Comparison of ENCODE assay signal across 35 cellular contexts in the genomic region with DNA sequence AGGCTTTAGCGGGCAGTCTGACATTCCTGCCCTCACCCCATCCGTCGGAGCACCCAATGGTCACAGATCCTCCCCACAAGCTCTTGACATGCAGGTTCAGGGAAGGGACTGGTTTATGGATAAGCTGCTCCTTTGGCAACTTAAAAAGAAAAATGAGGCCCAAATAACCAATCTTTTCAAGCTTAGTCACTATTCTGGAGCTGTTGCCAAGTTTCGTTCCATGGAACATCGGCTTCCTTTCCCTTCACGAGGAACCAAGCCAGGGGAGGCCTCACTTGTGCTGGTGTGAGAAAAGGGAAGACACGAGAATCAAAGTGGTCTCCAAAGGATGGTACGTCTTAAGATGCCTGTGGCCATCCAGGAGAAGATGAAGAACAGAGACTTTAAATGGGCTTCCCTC. TPM values are rescaled to one million over a fixed set of nuclear protein-coding genes. Genes with fewer than 3 reads are reported as not detected.
DNase-seq lines count a peak whose midpoint lies in the region; ATAC-seq, FAIRE-seq and TF ChIP-seq lines count a peak whose summit lies in the region.
"Had no signal": no experiment of that assay in that cellular context is flagged by ENCODE, and none has a peak within 500 bp of the region (broad histone marks: within the 10 kb centered on the region; RNA-seq: fewer than 3 reads in every experiment).

No MANE protein-coding gene starts in this region.

- H4K20me1 ChIP-seq in IMR-90 (ENCODE audit: insufficient read depth, low read length) (no peaks in the 10 kb centered on the region), keratinocyte (ENCODE audit: control insufficient read depth, extremely low read depth, insufficient read depth, low read length) (no peaks in the 10 kb centered on the region), HepG2 (ENCODE audit: insufficient read depth, low read length) (no peaks in the 10 kb centered on the region), GM23338 (replicated peaks; ENCODE audit: insufficient read depth) (no peaks in the 10 kb centered on the region)
- H4K20me1 ChIP-seq: BLaER1 treated with 17β-estradiol and CSF1 and Interleukin-3, amounts not matched to agents 10 nM and 100 nM had no signal

- H3K4me3 ChIP-seq in Caco-2 (ENCODE audit: low read depth, low read length), result no peak overlapping the region
- no peak overlapping the region for H3K4me3 ChIP-seq in IMR-90 (ENCODE audit: insufficient read depth, low read depth, low read length)
- H3K4me3 ChIP-seq in keratinocyte (ENCODE audit: control insufficient read depth in 2 of 3, extremely low read depth in 1 of 3, insufficient read depth in 2 of 3, low read depth in 1 of 3, low read length in 3 of 3), result no peak overlapping the region
- no peak overlapping the region for H3K4me3 ChIP-seq in HepG2 (replicated peaks in 1 of 3; ENCODE audit: insufficient read depth in 1 of 3, low read depth in 2 of 3, low read length in 3 of 3)
- no peak overlapping the region for H3K4me3 ChIP-seq in GM23338
- H3K4me3 ChIP-seq: BLaER1 treated with 17β-estradiol and CSF1 and Interleukin-3, amounts not matched to agents 10 nM and 100 nM; breast epithelium; HAP-1; SJSA1; stomach; thyroid gland; vagina had no signal

- H2AFZ ChIP-seq in IMR-90 (replicated peaks; ENCODE audit: low read length, poor library complexity) (peak overlapping the region; percentile 56), keratinocyte (ENCODE audit: control insufficient read depth, low read length) (peak overlapping the region; percentile 16), HepG2 (ENCODE audit: low read length) (no peak overlapping the region), GM23338 (no peak overlapping the region)

- H3K14ac ChIP-seq in IMR-90 (replicated peaks; ENCODE audit: low read depth, low read length), result peak overlapping the region; percentile 45; the same call in 1 of the 2 replicates

- no peak overlapping the region for H2AK9ac ChIP-seq in IMR-90 (replicated peaks; ENCODE audit: low read depth, low read length, poor library complexity)

- no peak for FAIRE-seq in keratinocyte (lab: Jason Lieb, UNC)
- FAIRE-seq in HepG2 (lab: Jason Lieb, UNC), result no peak
- FAIRE-seq: colon, GM12892, kidney, RCC 7860, small intestine had no signal

- no peak overlapping the region for H3K4me2 ChIP-seq in IMR-90 (ENCODE audit: low read depth, low read length)
- H3K4me2 ChIP-seq in keratinocyte (ENCODE audit: control insufficient read depth, extremely low read depth, insufficient read depth, low read depth, low read length), result no peak overlapping the region
- H3K4me2 ChIP-seq in HepG2 (ENCODE audit: low read depth, low read length), result no peak overlapping the region
- H3K4me2 ChIP-seq in GM23338, result no peak overlapping the region
- H3K4me2 ChIP-seq: BLaER1 treated with 17β-estradiol and CSF1 and Interleukin-3, amounts not matched to agents 10 nM and 100 nM had no signal

- no peak overlapping the region for H3K9ac ChIP-seq in IMR-90 (ENCODE audit: low read depth, low read length)
- H3K9ac ChIP-seq in keratinocyte (ENCODE audit: control insufficient read depth, extremely low read depth, insufficient read depth, low read length), result no peak overlapping the region
- no peak overlapping the region for H3K9ac ChIP-seq in HepG2 (ENCODE audit: insufficient read depth, low read depth, low read length)
- H3K9ac ChIP-seq: BLaER1 treated with 17β-estradiol and CSF1 and Interleukin-3, amounts not matched to agents 10 nM and 100 nM had no signal

- H3K4me1 Mint-ChIP-seq in Caco-2 (ENCODE audit: low read depth, unreplicated experiment) (no peaks in the 10 kb centered on the region), GM23338 (no peaks in the 10 kb centered on the region; the same call in 1 of the 3 replicates)

- DNase-seq in Caco-2 (no peak), IMR-90 (peak; percentile 37), dermis blood vessel endothelial cell (peak; percentile 26), keratinocyte (ENCODE audit: low read depth, low spot score) (no peak), HepG2 (ENCODE audit: low spot score) (no peak), GM23338 (ENCODE audit: low spot score) (no peak), NCI-H187 (lab: John Stamatoyannopoulos, UW) (no peak)
- DNase-seq: activated B cell treated with CpG ODN at 0.5 μM for 24 hours; activated CD8-positive, alpha-beta memory T cell treated with anti-CD3 and anti-CD28 coated beads, Interleukin-2, amount 10 ng/mL, durations not matched to agents 7 days and 5 days; activated naive CD4-positive, alpha-beta T cell treated with Interleukin-2 at 50 U/mL for 16 hours; activated T-cell treated with anti-CD3 and anti-CD28 coated beads, Interleukin-2, amount 50 U/mL, for 48 hours; DMS79 treated with DMSO at 0.1 percent for 48 hours; effector memory CD4-positive, alpha-beta T cell; erythroblast; kidney; natural killer cell; NCI-H1105 treated with DMSO at 0.1 percent for 48 hours; NCI-H2029 treated with DMSO at 0.1 percent for 48 hours; NCI-H226; NCI-H69; occipital lobe; small intestine; stimulated activated CD8-positive, alpha-beta memory T cell treated with anti-CD3 and anti-CD28 coated beads, Interleukin-4, amount 100 ng/mL, for 48 hours; stomach; T-cell; thyroid gland had no signal

- no peak for TF ChIP-seq CTCF in Caco-2 (IDR thresholded peaks at IDR 0.05; ENCODE audit: insufficient read depth in 1 of 2, low read depth in 1 of 2, low read length in 1 of 2, severe bottlenecking in 1 of 2, unreplicated experiment in 1 of 2)
- TF ChIP-seq CTCF in IMR-90 (conservative IDR thresholded peaks at IDR 0.05; ENCODE audit: low read depth, low read length), result no peak
- TF ChIP-seq CTCF in keratinocyte (optimal IDR thresholded peaks at IDR 0.05 in 1 of 3, IDR thresholded peaks at IDR 0.05 in 1 of 3, conservative IDR thresholded peaks at IDR 0.05 in 1 of 3; ENCODE audit: extremely low read depth in 1 of 3, insufficient read depth in 2 of 3, low read length in 3 of 3), result no peak
- TF ChIP-seq CTCF in HepG2 (CRISPR knock-in tag; IDR thresholded peaks at IDR 0.05), result no peak
- no peak for TF ChIP-seq CTCF in GM23338 (conservative IDR thresholded peaks at IDR 0.05; ENCODE audit: low read depth in 2 of 2)

- TF ChIP-seq POLR2A in IMR-90 (IDR thresholded peaks at IDR 0.05; ENCODE audit: low read depth, low read length) (no peak), HepG2 (IDR thresholded peaks at IDR 0.05; ENCODE audit: insufficient read depth in 1 of 2, low read depth in 2 of 2, low read length in 2 of 2) (no peak)

- no peaks in the 10 kb centered on the region for H3K9me3 Mint-ChIP-seq in Caco-2 (ENCODE audit: unreplicated experiment)
- H3K9me3 Mint-ChIP-seq in GM23338, result no peaks in the 10 kb centered on the region
- H3K9me3 Mint-ChIP-seq: activated B cell treated with CpG ODN at 0.5 μM for 24 hours, natural killer cell, T-cell had no signal

- TF ChIP-seq RAD21 in IMR-90 (IDR thresholded peaks at IDR 0.05; ENCODE audit: low read length) (no peak), HepG2 (CRISPR knock-in tag; IDR thresholded peaks at IDR 0.05) (no peak)

- no TSS peak for BruUV-seq in Caco-2 (replicated peaks; lab: Mats Ljungman, UMichigan)
- no TSS peak for BruUV-seq in IMR-90 (replicated peaks; lab: Mats Ljungman, UMichigan)
- no TSS peak for BruUV-seq in HepG2 (replicated peaks; lab: Mats Ljungman, UMichigan)

- H3K27me3 ChIP-seq in Caco-2 (replicated peaks; ENCODE audit: control insufficient read depth, insufficient read depth, low read length) (no peaks in the 10 kb centered on the region), IMR-90 (ENCODE audit: control insufficient read depth, insufficient read depth, low read length) (peaks cover 3% of the 10 kb centered on the region), keratinocyte (ENCODE audit: control insufficient read depth, extremely low read depth, insufficient read depth, low read length) (no peaks in the 10 kb centered on the region), HepG2 (ENCODE audit: control insufficient read depth in 1 of 2, insufficient read depth in 2 of 2, low read length in 2 of 2) (peaks cover 0 to 25% of the 10 kb centered on the region in 2 experiments; a peak in 2 of 5 replicates), GM23338 (ENCODE audit: insufficient read depth) (no peaks in the 10 kb centered on the region)
- H3K27me3 ChIP-seq: BLaER1 treated with 17β-estradiol and CSF1 and Interleukin-3, amounts not matched to agents 10 nM and 100 nM; breast epithelium; SJSA1; stomach; thyroid gland; vagina had no signal

- no peaks in the 10 kb centered on the region for H3F3A ChIP-seq in GM23338 (replicated peaks; ENCODE audit: low read depth)

- H3K36me3 ChIP-seq in Caco-2 (ENCODE audit: control insufficient read depth, insufficient read depth, low read length), result no peaks in the 10 kb centered on the region
- H3K36me3 ChIP-seq in IMR-90 (ENCODE audit: control insufficient read depth, insufficient read depth, low read length), result no peaks in the 10 kb centered on the region
- no peaks in the 10 kb centered on the region for H3K36me3 ChIP-seq in keratinocyte (ENCODE audit: control insufficient read depth in 2 of 2, extremely low read depth in 1 of 2, insufficient read depth in 2 of 2, low read length in 2 of 2)
- no peaks in the 10 kb centered on the region for H3K36me3 ChIP-seq in HepG2 (replicated peaks in 1 of 2; ENCODE audit: control insufficient read depth in 1 of 2, insufficient read depth in 2 of 2, low read length in 2 of 2)
- no peaks in the 10 kb centered on the region; the same call in 1 of the 2 replicates for H3K36me3 ChIP-seq in GM23338 (ENCODE audit: insufficient read depth)
- H3K36me3 ChIP-seq: BLaER1 treated with 17β-estradiol and CSF1 and Interleukin-3, amounts not matched to agents 10 nM and 100 nM; breast epithelium; HAP-1; SJSA1; stomach; thyroid gland; vagina had no signal

- no peaks in the 10 kb centered on the region for H3K79me1 ChIP-seq in IMR-90 (ENCODE audit: low read depth in 1 of 2, low read length in 2 of 2)

- H3K9me3 ChIP-seq in Caco-2, result no peaks in the 10 kb centered on the region
- no peaks in the 10 kb centered on the region for H3K9me3 ChIP-seq in IMR-90 (ENCODE audit: control insufficient read depth, insufficient read depth, low read length)
- no peaks in the 10 kb centered on the region for H3K9me3 ChIP-seq in keratinocyte (ENCODE audit: control insufficient read depth, low read depth, low read length)
- H3K9me3 ChIP-seq in HepG2 (ENCODE audit: low read length), result no peaks in the 10 kb centered on the region
- H3K9me3 ChIP-seq: BLaER1 treated with 17β-estradiol and CSF1 and Interleukin-3, amounts not matched to agents 10 nM and 100 nM; breast epithelium; HAP-1; SJSA1; stomach; thyroid gland; vagina had no signal

- no peak overlapping the region; the same call in 1 of the 2 replicates for H3K4ac ChIP-seq in IMR-90 (ENCODE audit: low read depth, low read length)

- H4K8ac ChIP-seq in IMR-90 (ENCODE audit: low read depth in 2 of 2, low read length in 2 of 2), result no peak overlapping the region

- H3K27ac Mint-ChIP-seq in Caco-2 (ENCODE audit: unreplicated experiment) (peak overlapping the region; percentile 23), GM23338 (no peak overlapping the region)
- H3K27ac Mint-ChIP-seq: activated B cell treated with CpG ODN at 0.5 μM for 24 hours; activated CD8-positive, alpha-beta memory T cell treated with anti-CD3 and anti-CD28 coated beads, Interleukin-2, amount 10 ng/mL, durations not matched to agents 7 days and 5 days; natural killer cell; T-cell had no signal

- CTCF ChIA-PET in Caco-2 (lab: Charles Lee) (no interaction called here), IMR-90 (lab: Yijun Ruan, JAX) (interaction anchor here (0.6 to 2.1 kb wide), 3 partner anchors 167 to 744 kb away, joined by 3 to 7 read pairs (median 3); no protein-coding TSS in a partner anchor), HepG2 (lab: Yijun Ruan, JAX; ENCODE audit: low intra/inter-chr PET ratio, low total read pairs) (no interaction called here)

- no peaks in the 10 kb centered on the region for H3K36me3 Mint-ChIP-seq in Caco-2 (ENCODE audit: insufficient read depth, unreplicated experiment)
- H3K36me3 Mint-ChIP-seq in GM23338 (ENCODE audit: low read depth), result no peaks in the 10 kb centered on the region
- H3K36me3 Mint-ChIP-seq: natural killer cell, T-cell had no signal

- H3K23ac ChIP-seq in IMR-90 (ENCODE audit: low read depth, low read length), result no peak overlapping the region

- intact Hi-C loops in Caco-2 (cut with micrococcal nuclease; ENCODE audit: unreplicated experiment), result loop anchor here (5.0 to 10.0 kb wide), 4 partner anchors 167 to 504 kb away; no protein-coding TSS in a partner anchor
- intact Hi-C loops in IMR-90 (cut with micrococcal nuclease), result loop anchor here (5.0 to 10.0 kb wide), 2 partner anchors 314 to 797 kb away; partner anchors contain the start of gene PRKACB
- intact Hi-C loops in HepG2 (cut with micrococcal nuclease; ENCODE audit: unreplicated experiment), result loop anchor here (5.0 kb wide), 1 partner anchor 167 kb away; no protein-coding TSS in a partner anchor

- H2BK15ac ChIP-seq in IMR-90 (ENCODE audit: low read depth, low read length), result no peak overlapping the region

- peak overlapping the region; percentile 26 for H2BK120ac ChIP-seq in IMR-90 (ENCODE audit: low read depth, low read length)

- no peak overlapping the region for H4K91ac ChIP-seq in IMR-90 (ENCODE audit: insufficient read depth, low read depth, low read length)

- H3K9me1 ChIP-seq in IMR-90 (ENCODE audit: insufficient read depth, low read length) (peaks cover 9% of the 10 kb centered on the region; the same call in 1 of the 2 replicates), keratinocyte (ENCODE audit: control insufficient read depth, extremely low read depth, insufficient read depth, low read length) (no peaks in the 10 kb centered on the region)

- no peak overlapping the region for H2BK5ac ChIP-seq in IMR-90 (ENCODE audit: low read depth, low read length, poor library complexity, severe bottlenecking)

- H3K27ac ChIP-seq in IMR-90 (ENCODE audit: insufficient read depth, low read length) (no peak overlapping the region), keratinocyte (ENCODE audit: control insufficient read depth, insufficient read depth, low read length) (no peak overlapping the region), HepG2 (ENCODE audit: extremely low read length, insufficient read depth, low read length) (no peak overlapping the region), GM23338 (ENCODE audit: low read depth) (no peak overlapping the region)
- H3K27ac ChIP-seq: BLaER1 treated with 17β-estradiol and CSF1 and Interleukin-3, amounts not matched to agents 10 nM and 100 nM; breast epithelium; SJSA1; stomach; thyroid gland; vagina had no signal

- no peak for TF ChIP-seq EP300 in HepG2 (IDR thresholded peaks at IDR 0.05; ENCODE audit: low read depth in 2 of 2, low read length in 2 of 2)
- TF ChIP-seq EP300 in HepG2 (CRISPR knock-in tag; IDR thresholded peaks at IDR 0.05; ENCODE audit: borderline replicate concordance), result no peak

- no peak overlapping the region for H3K4me3 Mint-ChIP-seq in Caco-2 (ENCODE audit: unreplicated experiment)
- no peak overlapping the region for H3K4me3 Mint-ChIP-seq in GM23338
- H3K4me3 Mint-ChIP-seq: activated B cell treated with CpG ODN at 0.5 μM for 24 hours; activated CD8-positive, alpha-beta memory T cell treated with anti-CD3 and anti-CD28 coated beads, Interleukin-2, amount 10 ng/mL, durations not matched to agents 7 days and 5 days; natural killer cell; T-cell had no signal

- in situ Hi-C loops in IMR-90 (cut with MboI; ENCODE audit: low sequenced_read_pairs), result loop anchor here (5.0 to 25.0 kb wide), 3 partner anchors 167 to 474 kb away; no protein-coding TSS in a partner anchor
- in situ Hi-C loops in HepG2 (cut with HindIII; ENCODE audit: extremely low pct_ligation_motif_present, low pct_unique_long_range_greater_than_20kb), result loop anchor here (10.0 kb wide), 1 partner anchor 164 kb away; no protein-coding TSS in a partner anchor

- POLR2A ChIA-PET in Caco-2 (lab: Charles Lee), result no interaction called here
- POLR2A ChIA-PET in IMR-90 (lab: Charles Lee; ENCODE audit: unreplicated experiment), result no interaction called here
- POLR2A ChIA-PET in HepG2 (lab: Yijun Ruan, JAX), result no interaction called here

- H3K4me1 ChIP-seq in Caco-2, result no peaks in the 10 kb centered on the region
- peaks cover 2% of the 10 kb centered on the region; the same call in 1 of the 2 replicates for H3K4me1 ChIP-seq in IMR-90 (ENCODE audit: control insufficient read depth, insufficient read depth, low read length)
- H3K4me1 ChIP-seq in keratinocyte (ENCODE audit: control insufficient read depth, extremely low read depth, insufficient read depth, low read length), result peaks cover 20% of the 10 kb centered on the region
- H3K4me1 ChIP-seq in HepG2 (ENCODE audit: insufficient read depth, low read length), result no peaks in the 10 kb centered on the region
- H3K4me1 ChIP-seq in GM23338 (ENCODE audit: insufficient read depth), result no peaks in the 10 kb centered on the region; the same call in 1 of the 2 replicates
- H3K4me1 ChIP-seq: breast epithelium, HAP-1, SJSA1, thyroid gland, vagina had no signal

- dilution Hi-C loops in IMR-90 (cut with HindIII; ENCODE audit: low sequenced_read_pairs, unreplicated experiment), result no loop called here
- dilution Hi-C loops in keratinocyte (cut with MboI; ENCODE audit: extremely low pct_ligation_motif_present, low sequenced_read_pairs), result no loop called here

- no peak overlapping the region for H4K5ac ChIP-seq in IMR-90 (ENCODE audit: low read depth, low read length)

- no peak overlapping the region; the same call in 1 of the 2 replicates for H2AK5ac ChIP-seq in IMR-90 (ENCODE audit: low read depth, low read length)

- no peaks in the 10 kb centered on the region for H3K9me2 ChIP-seq in GM23338 (ENCODE audit: insufficient read depth)

- no peaks in the 10 kb centered on the region for H3K79me2 ChIP-seq in keratinocyte (ENCODE audit: control insufficient read depth, insufficient read depth, low read length)
- H3K79me2 ChIP-seq in HepG2 (ENCODE audit: insufficient read depth, low read length), result no peaks in the 10 kb centered on the region
- no peaks in the 10 kb centered on the region for H3K79me2 ChIP-seq in GM23338 (replicated peaks; ENCODE audit: insufficient read depth)

- no peak overlapping the region for H3K56ac ChIP-seq in IMR-90 (ENCODE audit: extremely low read depth, insufficient read depth, low read length)

- peaks cover 19% of the 10 kb centered on the region for H3K27me3 Mint-ChIP-seq in Caco-2 (ENCODE audit: insufficient read depth, unreplicated experiment)
- peaks cover 3% of the 10 kb centered on the region for H3K27me3 Mint-ChIP-seq in GM23338 (ENCODE audit: insufficient read depth, low read depth, poor library complexity)
- H3K27me3 Mint-ChIP-seq: activated B cell treated with CpG ODN at 0.5 μM for 24 hours; activated CD8-positive, alpha-beta memory T cell treated with anti-CD3 and anti-CD28 coated beads, Interleukin-2, amount 10 ng/mL, durations not matched to agents 7 days and 5 days; T-cell had no signal

- 100% methylated on average over 2 of the region's 8 CpGs; no CpG with 5 or more reads in 1 of the 2 experiments for WGBS in IMR-90 (ENCODE audit: extremely low coverage in 2 of 2, insufficient read length in 1 of 2), 2 experiments
- WGBS in HepG2 (ENCODE audit: low lambda C conversion rate), result 53% methylated on average over 8 of the region's 8 CpGs

- no peak overlapping the region for H2BK20ac ChIP-seq in IMR-90 (ENCODE audit: low read depth, low read length)

- H3K18ac ChIP-seq in IMR-90 (ENCODE audit: low read depth, low read length), result no peak overlapping the region

- ATAC-seq in IMR-90 (ENCODE audit: low read depth) (no peak), HepG2 (no peak), GM23338 (no peak), HG03139 (IDR thresholded peaks at IDR 0.05; ENCODE audit: unreplicated experiment) (no peak)
- ATAC-seq: activated CD8-positive, alpha-beta memory T cell treated with anti-CD3 and anti-CD28 coated beads, Interleukin-2, amount 10 ng/mL, durations not matched to agents 7 days and 5 days; natural killer cell; T-cell had no signal

RNA-seq across cellular contexts. Expression of gene LPAR3, which starts 46.1 kb away (rescaled TPM):
- total RNA-seq in Caco-2 (2022), result not detected in 2 replicates
- total RNA-seq in IMR-90 (2012; rRNA removed), result 0.18 and 0.28 TPM in 2 replicates
- polyA plus RNA-seq in IMR-90 (2012; rRNA removed), result 0.07 and 0.09 TPM in 2 replicates
- polyA plus RNA-seq in IMR-90 (2012; cell fraction: cytosol; rRNA removed), result 0.12 and 0.56 TPM in 2 replicates
- polyA plus RNA-seq in IMR-90 (2012; cell fraction: nucleus; rRNA removed; ENCODE audit: low replicate concordance), result 0.03 TPM in 1 of 2 replicates, not detected in the other
- total RNA-seq in dermis blood vessel endothelial cell, result 0.17 TPM in 1 of 2 replicates, not detected in the other
- 39.2 to 43.2 TPM (median 42.1 TPM) in 3 replicates for polyA plus RNA-seq in keratinocyte
- 25.1 TPM for polyA plus RNA-seq in keratinocyte (2011; ENCODE audit: low read depth)
- 24.8 and 26.5 TPM in 2 replicates for polyA plus RNA-seq in keratinocyte (2011; cell fraction: cytosol; rRNA removed)
- polyA plus RNA-seq in keratinocyte (2011; cell fraction: nucleus; rRNA removed), result 38.1 and 38.7 TPM in 2 replicates
- polyA plus RNA-seq in keratinocyte (2012; ENCODE audit: low replicate concordance), result 17.9 and 23.4 TPM in 2 replicates
- polyA minus RNA-seq in keratinocyte, result 57.2 to 133 TPM (median 85.3 TPM) in 3 replicates
- 64.3 TPM for polyA minus RNA-seq in keratinocyte (2011; cell fraction: cytosol; rRNA and poly(A)+ RNA removed)
- polyA minus RNA-seq in keratinocyte (2011; cell fraction: nucleus; rRNA and poly(A)+ RNA removed), result 33.9 and 57.2 TPM in 2 replicates
- not detected in 2 replicates for total RNA-seq in HepG2 (2016; rRNA removed; fragmentation: Illumina TruSeq; extraction: Trizol)
- total RNA-seq in HepG2 (2016; cell fraction: cytosol; rRNA removed; fragmentation: Illumina TruSeq; extraction: Trizol; ENCODE audit: low read depth), result not detected in 2 replicates
- not detected in 2 replicates for total RNA-seq in HepG2 (2016; cell fraction: insoluble cytoplasmic fraction; rRNA removed; fragmentation: Illumina TruSeq; extraction: Trizol)
- not detected in 2 replicates for total RNA-seq in HepG2 (2016; cell fraction: membrane; rRNA removed; fragmentation: Illumina TruSeq; extraction: Trizol)
- total RNA-seq in HepG2 (2016; cell fraction: nucleus; rRNA removed; fragmentation: Illumina TruSeq; extraction: Trizol), result not detected in 2 replicates
- not detected in 2 replicates for polyA plus RNA-seq in HepG2 (2011; rRNA removed)
- not detected in 2 replicates for polyA plus RNA-seq in HepG2 (2011; cell fraction: cytosol; rRNA removed)
- polyA plus RNA-seq in HepG2 (2011; cell fraction: nucleus; rRNA removed), result not detected in 2 replicates
- not detected in 2 replicates for polyA plus RNA-seq in HepG2 (2012)
- not detected in 2 replicates for polyA plus RNA-seq in HepG2 (2016; cell fraction: cytosol; fragmentation: Illumina TruSeq; extraction: Trizol; ENCODE audit: low read depth)
- polyA plus RNA-seq in HepG2 (2016; cell fraction: insoluble cytoplasmic fraction; fragmentation: Illumina TruSeq; extraction: Trizol; ENCODE audit: low read depth), result not detected in 2 replicates
- not detected in 2 replicates for polyA plus RNA-seq in HepG2 (2016; cell fraction: membrane; fragmentation: Illumina TruSeq; extraction: Trizol; ENCODE audit: low read depth)
- polyA plus RNA-seq in HepG2 (2016; cell fraction: nucleus; fragmentation: Illumina TruSeq; extraction: Trizol; ENCODE audit: insufficient read depth, low read depth), result not detected in 2 replicates
- polyA minus RNA-seq in HepG2 (2011; rRNA and poly(A)+ RNA removed; ENCODE audit: low replicate concordance), result not detected in 2 replicates
- polyA minus RNA-seq in HepG2 (2011; cell fraction: cytosol; rRNA and poly(A)+ RNA removed), result not detected in 2 replicates
- not detected in 2 replicates for polyA minus RNA-seq in HepG2 (2011; cell fraction: nucleus; rRNA and poly(A)+ RNA removed)
- 27.8 and 36.9 TPM in 2 replicates for total RNA-seq in GM23338 (2014; rRNA removed; shearing (Covaris generic))
- polyA plus RNA-seq in GM23338 (2016; fragmentation: Nextera tagmentation; extraction: Ambion mirVana), result 8.4 and 10.4 TPM in 2 replicates
- total RNA-seq: SJSA1 had no signal

RNA-seq across cellular contexts. Expression of gene MCOLN2, which starts 57.8 kb away (rescaled TPM):
- total RNA-seq in Caco-2 (2022) (not detected in 2 replicates), IMR-90 (2012; rRNA removed) (0.54 and 1.1 TPM in 2 replicates), dermis blood vessel endothelial cell (0.05 TPM in 1 of 2 replicates, not detected in the other), HepG2 (2016; rRNA removed; fragmentation: Illumina TruSeq; extraction: Trizol) (not detected in 2 replicates)
- polyA plus RNA-seq in IMR-90 (2012; rRNA removed) (0.27 and 0.43 TPM in 2 replicates), keratinocyte (0.05 to 0.14 TPM (median 0.12 TPM) in 3 replicates), HepG2 (2011; rRNA removed) (not detected in 2 replicates), GM23338 (2016; fragmentation: Nextera tagmentation; extraction: Ambion mirVana) (2.2 and 2.7 TPM in 2 replicates)
- polyA plus RNA-seq in IMR-90 (2012; cell fraction: cytosol; rRNA removed), result 0.08 and 0.11 TPM in 2 replicates
- polyA plus RNA-seq in IMR-90 (2012; cell fraction: nucleus; rRNA removed; ENCODE audit: low replicate concordance), result 0.24 and 1.5 TPM in 2 replicates
- not detected for polyA plus RNA-seq in keratinocyte (2011; ENCODE audit: low read depth)
- 0.03 and 0.05 TPM in 2 replicates for polyA plus RNA-seq in keratinocyte (2011; cell fraction: cytosol; rRNA removed)
- 0.27 and 0.60 TPM in 2 replicates for polyA plus RNA-seq in keratinocyte (2011; cell fraction: nucleus; rRNA removed)
- not detected in 2 replicates for polyA plus RNA-seq in keratinocyte (2012; ENCODE audit: low replicate concordance)
- polyA minus RNA-seq in keratinocyte, result 0.51 TPM in 1 of 3 replicates, not detected in the others
- polyA minus RNA-seq in keratinocyte (2011; cell fraction: cytosol; rRNA and poly(A)+ RNA removed), result not detected
- 0.23 TPM in 1 of 2 replicates, not detected in the other for polyA minus RNA-seq in keratinocyte (2011; cell fraction: nucleus; rRNA and poly(A)+ RNA removed)
- total RNA-seq in HepG2 (2016; cell fraction: cytosol; rRNA removed; fragmentation: Illumina TruSeq; extraction: Trizol; ENCODE audit: low read depth), result not detected in 2 replicates
- not detected in 2 replicates for total RNA-seq in HepG2 (2016; cell fraction: insoluble cytoplasmic fraction; rRNA removed; fragmentation: Illumina TruSeq; extraction: Trizol)
- not detected in 2 replicates for total RNA-seq in HepG2 (2016; cell fraction: membrane; rRNA removed; fragmentation: Illumina TruSeq; extraction: Trizol)
- not detected in 2 replicates for total RNA-seq in HepG2 (2016; cell fraction: nucleus; rRNA removed; fragmentation: Illumina TruSeq; extraction: Trizol)
- not detected in 2 replicates for polyA plus RNA-seq in HepG2 (2011; cell fraction: cytosol; rRNA removed)
- polyA plus RNA-seq in HepG2 (2011; cell fraction: nucleus; rRNA removed), result 0.27 TPM in 1 of 2 replicates, not detected in the other
- polyA plus RNA-seq in HepG2 (2012), result not detected in 2 replicates
- polyA plus RNA-seq in HepG2 (2016; cell fraction: cytosol; fragmentation: Illumina TruSeq; extraction: Trizol; ENCODE audit: low read depth), result not detected in 2 replicates
- not detected in 2 replicates for polyA plus RNA-seq in HepG2 (2016; cell fraction: insoluble cytoplasmic fraction; fragmentation: Illumina TruSeq; extraction: Trizol; ENCODE audit: low read depth)
- not detected in 2 replicates for polyA plus RNA-seq in HepG2 (2016; cell fraction: membrane; fragmentation: Illumina TruSeq; extraction: Trizol; ENCODE audit: low read depth)
- not detected in 2 replicates for polyA plus RNA-seq in HepG2 (2016; cell fraction: nucleus; fragmentation: Illumina TruSeq; extraction: Trizol; ENCODE audit: insufficient read depth, low read depth)
- not detected in 2 replicates for polyA minus RNA-seq in HepG2 (2011; rRNA and poly(A)+ RNA removed; ENCODE audit: low replicate concordance)
- polyA minus RNA-seq in HepG2 (2011; cell fraction: cytosol; rRNA and poly(A)+ RNA removed), result not detected in 2 replicates
- polyA minus RNA-seq in HepG2 (2011; cell fraction: nucleus; rRNA and poly(A)+ RNA removed), result not detected in 2 replicates
- total RNA-seq in GM23338 (2014; rRNA removed; shearing (Covaris generic)), result 10.0 and 10.9 TPM in 2 replicates
- total RNA-seq: occipital lobe had no signal

Comparison
In these comparisons a context has a peak if more than half of its experiments do, and no peak if none do; other contexts are left out.
1. DNase-seq: peak in IMR-90 (single experiment) and dermis blood vessel endothelial cell (single experiment); none in Caco-2 (0 of 2), keratinocyte (single experiment), HepG2 (single experiment), GM23338 (single experiment) and NCI-H187 (0 of 2).
2. H2AFZ ChIP-seq: peak in IMR-90 (single experiment) and keratinocyte (single experiment); none in HepG2 (single experiment) and GM23338 (single experiment).
3. RNA of gene LPAR3, which starts 46.1 kb away (total RNA-seq): 27.8 to 36.9 TPM in GM23338; 0.18 to 0.28 TPM in IMR-90, 0.17 TPM in dermis blood vessel endothelial cell, not detected in Caco-2 and not detected in HepG2; every median in the first group is over 10 times any median in the second.